ENCODE assay signal across 9 cellular contexts in the genomic region with DNA sequence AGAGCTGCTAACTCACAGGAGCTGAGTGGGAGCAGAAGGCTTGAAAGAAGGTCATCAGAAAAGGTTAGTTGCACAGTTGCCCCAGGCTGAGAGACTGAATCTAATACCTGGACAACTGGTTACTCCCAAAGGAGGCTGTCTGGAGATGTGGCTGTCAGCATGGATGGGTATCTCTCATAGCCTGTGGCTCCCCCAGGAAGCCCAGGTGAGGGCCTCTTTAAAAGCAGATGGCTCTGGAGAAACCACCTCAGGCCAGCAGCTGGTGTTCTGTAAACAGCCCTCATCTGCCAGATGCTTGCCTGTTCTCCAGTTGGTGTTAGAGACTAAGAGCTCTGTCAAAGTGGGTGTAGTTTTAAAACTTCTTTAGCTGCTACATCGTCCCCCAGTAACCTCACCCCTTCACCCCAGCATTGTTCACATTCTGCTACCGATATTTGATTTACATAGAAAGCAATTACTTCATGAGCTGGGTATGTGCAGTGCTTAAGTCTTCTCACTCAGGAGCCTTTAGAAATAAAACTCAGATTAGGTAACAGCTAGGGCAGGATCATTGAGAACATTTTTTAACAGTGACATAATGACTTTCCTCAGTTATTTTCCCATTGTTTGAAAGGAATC. TPM values are rescaled to one million over a fixed set of nuclear protein-coding genes. Genes with fewer than 3 reads are reported as not detected.
DNase-seq lines count a peak whose midpoint lies in the region; ATAC-seq and TF ChIP-seq lines count a peak whose summit lies in the region.
"Had no signal": no experiment of that assay in that cellular context is flagged by ENCODE, and none has a peak within 500 bp of the region (broad histone marks: within the 10 kb centered on the region; RNA-seq: fewer than 3 reads in every experiment).

No MANE protein-coding gene starts in this region.

- TF ChIP-seq CTCF in HFFc6 (IDR thresholded peaks at IDR 0.05) (no peak), fibroblast of lung (conservative IDR thresholded peaks at IDR 0.05 in 1 of 2, IDR thresholded peaks at IDR 0.05 in 1 of 2; ENCODE audit: low read depth in 1 of 2, low read length in 2 of 2) (no peak)

- no peak overlapping the region for H2AFZ ChIP-seq in fibroblast of lung (ENCODE audit: low read length)

- no peaks in the 10 kb centered on the region for H3K36me3 ChIP-seq in fibroblast of lung (ENCODE audit: control insufficient read depth, insufficient read depth, low read length)
- H3K36me3 ChIP-seq: adrenal gland had no signal

- peaks cover 2% of the 10 kb centered on the region for H3K27me3 Mint-ChIP-seq in HFFc6 (ENCODE audit: insufficient read depth)
- peaks cover 30% of the 10 kb centered on the region for H3K27me3 Mint-ChIP-seq in T-helper 17 cell

- no peak overlapping the region for H3K4me2 ChIP-seq in fibroblast of lung (ENCODE audit: extremely low read depth, insufficient read depth, low read length)

- no peaks in the 10 kb centered on the region for H3K27me3 ChIP-seq in fibroblast of lung (ENCODE audit: control insufficient read depth, insufficient read depth, low read length)
- H3K27me3 ChIP-seq: adrenal gland had no signal

- H3K9ac ChIP-seq in fibroblast of lung (ENCODE audit: insufficient read depth, low read length) = no peak overlapping the region

- H3K4me3 Mint-ChIP-seq in HFFc6 (no peak overlapping the region), T-helper 17 cell (no peak overlapping the region)

- H3K9me3 ChIP-seq in fibroblast of lung (ENCODE audit: control insufficient read depth, insufficient read depth, low read depth, low read length) (no peaks in the 10 kb centered on the region), T-helper 17 cell (ENCODE audit: control insufficient read depth, low read length, poor library complexity, severe bottlenecking) (no peaks in the 10 kb centered on the region)
- H3K9me3 ChIP-seq: adrenal gland had no signal

- ATAC-seq in sciatic nerve = peak; percentile 67
- ATAC-seq in GM21723 (IDR thresholded peaks at IDR 0.05; ENCODE audit: unreplicated experiment) = no peak
- no peak for ATAC-seq in T-helper 17 cell
- no peak for ATAC-seq in HG03139 (IDR thresholded peaks at IDR 0.05; ENCODE audit: unreplicated experiment)

- H3K36me3 Mint-ChIP-seq in HFFc6 (ENCODE audit: low read depth) (no peaks in the 10 kb centered on the region), T-helper 17 cell (ENCODE audit: low read depth) (no peaks in the 10 kb centered on the region)

- H3K79me2 ChIP-seq in fibroblast of lung (ENCODE audit: control insufficient read depth, insufficient read depth, low read length) = no peaks in the 10 kb centered on the region

- no peak overlapping the region for H3K27ac ChIP-seq in fibroblast of lung (ENCODE audit: insufficient read depth, low read length)

- H3K4me3 ChIP-seq in fibroblast of lung (replicated peaks in 1 of 4; ENCODE audit: control extremely low read depth in 1 of 4, insufficient read depth in 1 of 4, low read depth in 3 of 4, low read length in 4 of 4) = no peak overlapping the region
- H3K4me3 ChIP-seq: adrenal gland had no signal

- intact Hi-C loops in sciatic nerve (cut with DNase I) = no loop called here

- no peaks in the 10 kb centered on the region for H4K20me1 ChIP-seq in fibroblast of lung (ENCODE audit: control insufficient read depth, extremely low read depth, insufficient read depth, low read length)

- H3K4me1 ChIP-seq in fibroblast of lung (ENCODE audit: control insufficient read depth, extremely low read depth, insufficient read depth, low read length) = no peaks in the 10 kb centered on the region
- H3K4me1 ChIP-seq: adrenal gland had no signal

- no peaks in the 10 kb centered on the region for H3K9me3 Mint-ChIP-seq in HFFc6

- peaks cover 14% of the 10 kb centered on the region for H3K4me1 Mint-ChIP-seq in HFFc6 (ENCODE audit: low read depth)
- peaks cover 5% of the 10 kb centered on the region for H3K4me1 Mint-ChIP-seq in T-helper 17 cell

- H3K27ac Mint-ChIP-seq in HFFc6 = peak overlapping the region; percentile 2; the same call in 1 of the 2 replicates
- no peak overlapping the region for H3K27ac Mint-ChIP-seq in T-helper 17 cell

- peak; percentile 61 for DNase-seq in HFFc6
- DNase-seq in NCI-H345 (lab: John Stamatoyannopoulos, UW) = peak; percentile 83
- peak; percentile 57 to 97 for DNase-seq in fibroblast of lung (ENCODE audit: low read depth in 2 of 2)
- no peak for DNase-seq in sciatic nerve (ENCODE audit: low spot score)
- no peak for DNase-seq in NCI-H526 treated with DMSO at 0.1 percent for 48 hours (lab: John Stamatoyannopoulos, UW)
- no peak for DNase-seq in T-helper 17 cell
- DNase-seq: adrenal gland had no signal

RNA-seq across cellular contexts. Expression of gene DACT1, which starts 25.8 kb away (rescaled TPM):
- total RNA-seq in HFFc6 (2021; fragmentation: NEBNext Ultra II Directional; extraction: Animal tissue kit (Norgen Biotek cat#: 25700)) = 1 to 10 TPM; 3.9 to 4.9 (median 4.5) TPM
- 10.2 and 22.6 TPM in 2 replicates for total RNA-seq in fibroblast of lung
- 8.8 and 10.6 TPM in 2 replicates for polyA plus RNA-seq in fibroblast of lung
- polyA plus RNA-seq in fibroblast of lung (2012) = 6.2 and 7.6 TPM in 2 replicates
- polyA minus RNA-seq in fibroblast of lung (ENCODE audit: low replicate concordance) = 8.1 and 16.3 TPM in 2 replicates
- total RNA-seq in sciatic nerve = 115 TPM
- 1 to 10 TPM in 1 of 2 donors, under 1 TPM in 1; 0.91 to 1.8 TPM for total RNA-seq in T-helper 17 cell

Comparison
In these comparisons a context has a peak if more than half of its experiments do, and no peak if none do; other contexts are left out.
1. DNase-seq: peak in HFFc6 (single experiment), NCI-H345 (single experiment) and fibroblast of lung (2 of 2); none in sciatic nerve (single experiment), NCI-H526 treated with DMSO at 0.1 percent for 48 hours (single experiment) and T-helper 17 cell (0 of 3).